In genomic region chr14:69039287-69039628, GRCh38 we compare ENCODE assay signal across 1 cellular context.
TF ChIP-seq lines count a peak whose summit lies in the region.

No MANE protein-coding gene starts in this region.

TF ChIP-seq in K562, 482 proteins besides CTCF, POLR2A, EP300 and RAD21 (continued from another document):
- no peak for TF ChIP-seq ZNF696 (CRISPR knock-in tag; conservative IDR thresholded peaks at IDR 0.05)
- no peak for TF ChIP-seq ZNF589 (CRISPR knock-in tag; IDR thresholded peaks at IDR 0.05; ENCODE audit: low read depth)
- no peak for TF ChIP-seq ETV5 (CRISPR knock-in tag; IDR thresholded peaks at IDR 0.05; ENCODE audit: low read depth)
- TF ChIP-seq JUND (IDR thresholded peaks at IDR 0.05; ENCODE audit: borderline replicate concordance, low read depth, low read length), result peak; percentile 7; the same call in 1 of the 2 replicates
- TF ChIP-seq JUND (tag; IDR thresholded peaks at IDR 0.05; ENCODE audit: borderline replicate concordance, low read depth, low read length), result no peak
- no peak for TF ChIP-seq BHLHE40 (IDR thresholded peaks at IDR 0.05; ENCODE audit: low read length)
- TF ChIP-seq HMGXB4 (CRISPR knock-in tag; IDR thresholded peaks at IDR 0.05), result no peak
- no peak for TF ChIP-seq PRMT5 (CRISPR knock-in tag; IDR thresholded peaks at IDR 0.05)
- TF ChIP-seq ETS2 (tag; IDR thresholded peaks at IDR 0.05; ENCODE audit: borderline replicate concordance, poor library complexity, severe bottlenecking), result no peak
- no peak for TF ChIP-seq RBM17 (IDR thresholded peaks at IDR 0.05; ENCODE audit: borderline replicate concordance, low read depth, low read length)
- TF ChIP-seq ATF3 (IDR thresholded peaks at IDR 0.05), result peak; percentile 29; the same call in 1 of the 2 replicates
- no peak for TF ChIP-seq ATF3 (CRISPR knock-in tag; conservative IDR thresholded peaks at IDR 0.05)
- no peak for TF ChIP-seq ZNF436 (CRISPR knock-in tag; IDR thresholded peaks at IDR 0.05)
- TF ChIP-seq CUX1 (CRISPR knock-in tag; IDR thresholded peaks at IDR 0.05), result no peak
- no peak for TF ChIP-seq SAFB (IDR thresholded peaks at IDR 0.05; ENCODE audit: borderline replicate concordance, low read depth, low read length)
- no peak for TF ChIP-seq SMC3 (conservative IDR thresholded peaks at IDR 0.05; ENCODE audit: insufficient read depth, low read depth, low read length)
- no peak for TF ChIP-seq CGGBP1 (CRISPR knock-in tag; IDR thresholded peaks at IDR 0.05)
- TF ChIP-seq HDAC8 (tag; IDR thresholded peaks at IDR 0.05), result no peak
- no peak for TF ChIP-seq TFE3 (CRISPR knock-in tag; IDR thresholded peaks at IDR 0.05)
- no peak for TF ChIP-seq GABPB2 (CRISPR knock-in tag; conservative IDR thresholded peaks at IDR 0.05)
- TF ChIP-seq ZFP30 (CRISPR knock-in tag; IDR thresholded peaks at IDR 0.05; ENCODE audit: borderline replicate concordance), result no peak
